ENCODE assay signal across 1 cellular context in the genomic region with DNA sequence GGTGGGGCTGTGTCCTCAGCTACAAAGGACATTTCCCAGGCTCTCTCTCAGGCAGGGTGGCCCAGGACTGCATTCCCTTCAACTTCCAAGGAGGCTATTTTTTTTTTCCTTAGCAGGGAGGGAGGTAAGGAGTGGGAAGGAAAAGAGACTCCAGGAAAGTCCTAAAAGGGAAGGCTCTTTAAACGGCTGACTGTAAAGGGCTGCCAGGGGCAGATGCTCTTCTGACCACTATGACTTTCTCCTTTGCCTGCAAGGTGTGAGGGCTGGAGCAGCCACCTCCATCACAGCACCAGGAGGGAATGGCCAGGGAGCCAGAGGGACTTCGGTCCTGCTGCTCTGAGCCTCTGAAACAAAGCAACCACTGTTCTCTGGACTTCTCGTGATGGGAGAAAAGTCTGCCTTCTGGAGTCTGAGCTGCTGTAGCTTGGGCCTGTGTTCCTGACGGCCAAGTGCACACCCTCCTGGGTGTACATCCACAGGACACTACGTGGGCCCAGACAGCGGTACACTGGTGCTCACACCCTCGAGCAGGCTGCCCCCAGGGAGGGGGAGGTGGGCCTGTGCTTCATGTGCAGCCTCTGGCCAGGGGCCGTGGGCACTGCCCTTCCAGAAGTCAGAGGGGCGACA.
TF ChIP-seq lines count a peak whose summit lies in the region.

No MANE protein-coding gene starts in this region.

TF ChIP-seq in HepG2, 621 proteins besides CTCF, POLR2A, EP300 and RAD21 (continued from another document and continues in another):
- 0 out of 2 replicates have a peak, but pooled peaks have one; percentile 14 for TF ChIP-seq ZNF609 (CRISPR knock-in tag; IDR thresholded peaks at IDR 0.05; ENCODE audit: borderline replicate concordance)
- TF ChIP-seq ZFP90 (CRISPR knock-in tag; IDR thresholded peaks at IDR 0.05; ENCODE audit: borderline replicate concordance): peak; percentile 72; the same call in 1 of the 2 replicates
- no peak for TF ChIP-seq GLI4 (CRISPR knock-in tag; IDR thresholded peaks at IDR 0.05; ENCODE audit: borderline replicate concordance)
- 0 out of 2 replicates have a peak, but pooled peaks have one; percentile 40 for TF ChIP-seq ZNF547 (CRISPR knock-in tag; IDR thresholded peaks at IDR 0.05)
- TF ChIP-seq FOXM1 (CRISPR knock-in tag; IDR thresholded peaks at IDR 0.05): no peak
- peak; percentile 48; the same call in 1 of the 2 replicates for TF ChIP-seq UBTF (CRISPR knock-in tag; IDR thresholded peaks at IDR 0.05)
- no peak for TF ChIP-seq XBP1 (CRISPR knock-in tag; IDR thresholded peaks at IDR 0.05)
- peak; percentile 15; the same call in 1 of the 2 replicates for TF ChIP-seq RFXAP (CRISPR knock-in tag; IDR thresholded peaks at IDR 0.05; ENCODE audit: borderline replicate concordance)
- TF ChIP-seq ERF (CRISPR knock-in tag; IDR thresholded peaks at IDR 0.05): 0 out of 2 replicates have a peak, but pooled peaks have one; percentile 38
- TF ChIP-seq MED8 (CRISPR knock-in tag; IDR thresholded peaks at IDR 0.05; ENCODE audit: insufficient replicate concordance): peak; percentile 4
- TF ChIP-seq ZMYM3 (CRISPR knock-in tag; IDR thresholded peaks at IDR 0.05): peak; percentile 98
- 0 out of 2 replicates have a peak, but pooled peaks have one; percentile 21 for TF ChIP-seq ZNF142 (CRISPR knock-in tag; IDR thresholded peaks at IDR 0.05)
- TF ChIP-seq, protein P1, sequence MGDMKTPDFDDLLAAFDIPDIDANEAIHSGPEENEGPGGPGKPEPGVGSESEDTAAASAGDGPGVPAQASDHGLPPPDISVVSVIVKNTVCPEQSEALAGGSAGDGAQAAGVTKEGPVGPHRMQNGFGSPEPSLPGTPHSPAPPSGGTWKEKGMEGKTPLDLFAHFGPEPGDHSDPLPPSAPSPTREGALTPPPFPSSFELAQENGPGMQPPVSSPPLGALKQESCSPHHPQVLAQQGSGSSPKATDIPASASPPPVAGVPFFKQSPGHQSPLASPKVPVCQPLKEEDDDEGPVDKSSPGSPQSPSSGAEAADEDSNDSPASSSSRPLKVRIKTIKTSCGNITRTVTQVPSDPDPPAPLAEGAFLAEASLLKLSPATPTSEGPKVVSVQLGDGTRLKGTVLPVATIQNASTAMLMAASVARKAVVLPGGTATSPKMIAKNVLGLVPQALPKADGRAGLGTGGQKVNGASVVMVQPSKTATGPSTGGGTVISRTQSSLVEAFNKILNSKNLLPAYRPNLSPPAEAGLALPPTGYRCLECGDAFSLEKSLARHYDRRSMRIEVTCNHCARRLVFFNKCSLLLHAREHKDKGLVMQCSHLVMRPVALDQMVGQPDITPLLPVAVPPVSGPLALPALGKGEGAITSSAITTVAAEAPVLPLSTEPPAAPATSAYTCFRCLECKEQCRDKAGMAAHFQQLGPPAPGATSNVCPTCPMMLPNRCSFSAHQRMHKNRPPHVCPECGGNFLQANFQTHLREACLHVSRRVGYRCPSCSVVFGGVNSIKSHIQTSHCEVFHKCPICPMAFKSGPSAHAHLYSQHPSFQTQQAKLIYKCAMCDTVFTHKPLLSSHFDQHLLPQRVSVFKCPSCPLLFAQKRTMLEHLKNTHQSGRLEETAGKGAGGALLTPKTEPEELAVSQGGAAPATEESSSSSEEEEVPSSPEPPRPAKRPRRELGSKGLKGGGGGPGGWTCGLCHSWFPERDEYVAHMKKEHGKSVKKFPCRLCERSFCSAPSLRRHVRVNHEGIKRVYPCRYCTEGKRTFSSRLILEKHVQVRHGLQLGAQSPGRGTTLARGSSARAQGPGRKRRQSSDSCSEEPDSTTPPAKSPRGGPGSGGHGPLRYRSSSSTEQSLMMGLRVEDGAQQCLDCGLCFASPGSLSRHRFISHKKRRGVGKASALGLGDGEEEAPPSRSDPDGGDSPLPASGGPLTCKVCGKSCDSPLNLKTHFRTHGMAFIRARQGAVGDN (CRISPR knock-in tag; IDR thresholded peaks at IDR 0.05): peak; percentile 46
- TF ChIP-seq SOX6 (IDR thresholded peaks at IDR 0.05): no peak
- peak; percentile 27 for TF ChIP-seq SOX6 (CRISPR knock-in tag; IDR thresholded peaks at IDR 0.05)
- TF ChIP-seq ZNF317 (CRISPR knock-in tag; IDR thresholded peaks at IDR 0.05): 0 out of 2 replicates have a peak, but pooled peaks have one; percentile 7
- TF ChIP-seq HNF4G (IDR thresholded peaks at IDR 0.05; ENCODE audit: borderline replicate concordance, low read depth, low read length): 0 out of 2 replicates have a peak, but pooled peaks have one; percentile 9
- TF ChIP-seq HNF4G (CRISPR knock-in tag; IDR thresholded peaks at IDR 0.05; ENCODE audit: borderline replicate concordance, low read depth): no peak
- TF ChIP-seq ZNF792 (CRISPR knock-in tag; IDR thresholded peaks at IDR 0.05): no peak
- TF ChIP-seq ZNF549 (CRISPR knock-in tag; IDR thresholded peaks at IDR 0.05): no peak
- TF ChIP-seq HOXA5 (CRISPR knock-in tag; IDR thresholded peaks at IDR 0.05): 0 out of 2 replicates have a peak, but pooled peaks have one; percentile 58
- TF ChIP-seq CHD4 (IDR thresholded peaks at IDR 0.05; ENCODE audit: borderline replicate concordance, low read length): peak; percentile 71; the same call in 1 of the 2 replicates
- 0 out of 2 replicates have a peak, but pooled peaks have one; percentile 6 for TF ChIP-seq ZNF281 (CRISPR knock-in tag; IDR thresholded peaks at IDR 0.05; ENCODE audit: borderline replicate concordance)
- TF ChIP-seq ISL2 (CRISPR knock-in tag; IDR thresholded peaks at IDR 0.05): 0 out of 2 replicates have a peak, but pooled peaks have one; percentile 37
- no peak for TF ChIP-seq ZNF205 (CRISPR knock-in tag; IDR thresholded peaks at IDR 0.05)
- TF ChIP-seq ZSCAN12 (CRISPR knock-in tag; IDR thresholded peaks at IDR 0.05): no peak
- TF ChIP-seq, protein P2, sequence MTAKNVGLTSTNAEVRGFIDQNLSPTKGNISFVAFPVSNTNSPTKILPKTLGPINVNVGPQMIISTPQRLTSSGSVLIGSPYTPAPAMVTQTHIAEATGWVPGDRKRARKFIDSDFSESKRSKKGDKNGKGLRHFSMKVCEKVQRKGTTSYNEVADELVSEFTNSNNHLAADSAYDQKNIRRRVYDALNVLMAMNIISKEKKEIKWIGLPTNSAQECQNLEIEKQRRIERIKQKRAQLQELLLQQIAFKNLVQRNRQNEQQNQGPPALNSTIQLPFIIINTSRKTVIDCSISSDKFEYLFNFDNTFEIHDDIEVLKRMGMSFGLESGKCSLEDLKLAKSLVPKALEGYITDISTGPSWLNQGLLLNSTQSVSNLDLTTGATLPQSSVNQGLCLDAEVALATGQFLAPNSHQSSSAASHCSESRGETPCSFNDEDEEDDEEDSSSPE (CRISPR knock-in tag; IDR thresholded peaks at IDR 0.05): 0 out of 2 replicates have a peak, but pooled peaks have one; percentile 7
- TF ChIP-seq MXD3 (CRISPR knock-in tag; IDR thresholded peaks at IDR 0.05): no peak
- TF ChIP-seq ZBTB7B (CRISPR knock-in tag; IDR thresholded peaks at IDR 0.05): peak; percentile 5; the same call in 1 of the 2 replicates
- peak; percentile 90 for TF ChIP-seq KDM1A (CRISPR knock-in tag; IDR thresholded peaks at IDR 0.05)
- TF ChIP-seq HNF4A (CRISPR knock-in tag; IDR thresholded peaks at IDR 0.05): peak; percentile 83
- TF ChIP-seq ZBTB7A (CRISPR knock-in tag; IDR thresholded peaks at IDR 0.05): 0 out of 2 replicates have a peak, but pooled peaks have one; percentile 48
